In the genomic region with DNA sequence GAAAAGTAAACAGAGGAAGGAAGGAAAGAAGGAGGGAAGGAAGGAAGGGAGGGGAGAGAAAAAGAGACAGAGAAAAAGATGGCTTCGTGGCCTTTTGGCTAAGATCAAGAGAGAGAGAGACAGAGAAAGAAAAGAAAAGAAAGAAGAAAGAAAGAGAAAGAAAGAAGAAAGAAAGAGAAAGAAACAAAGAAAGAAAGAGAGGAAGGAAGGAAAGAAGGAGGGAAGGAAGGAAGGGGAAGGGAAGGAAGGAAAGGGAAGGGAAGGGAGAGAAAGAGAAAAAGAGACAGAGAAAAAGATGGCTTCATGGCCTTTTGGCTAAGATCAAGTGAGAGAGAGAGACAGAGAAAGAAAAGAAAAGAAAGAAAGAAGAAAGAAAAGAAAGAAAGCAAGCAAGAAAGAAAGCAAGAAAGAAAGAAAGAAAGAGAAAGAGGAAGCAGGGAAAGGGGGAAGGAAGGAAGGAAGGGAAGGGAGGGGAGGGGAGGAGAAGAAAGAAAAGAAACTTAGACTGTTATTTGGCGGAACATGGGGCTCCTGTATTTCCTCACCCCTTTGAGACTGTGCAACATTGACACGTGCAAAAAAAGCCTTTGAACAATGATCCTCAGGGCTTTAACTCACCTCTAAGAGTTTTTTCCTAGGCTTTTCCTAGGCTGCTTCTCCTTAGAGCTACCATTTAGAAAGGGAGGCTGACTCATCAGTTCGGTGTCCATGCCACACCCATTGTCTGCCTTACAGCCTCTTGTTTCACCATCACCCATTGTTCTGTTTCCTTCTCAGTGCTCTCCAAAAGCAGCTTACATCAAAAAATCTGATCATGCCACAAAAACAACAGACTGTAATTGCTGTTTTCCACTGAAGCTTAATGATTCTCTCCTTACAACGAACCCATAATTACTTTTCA, we compare ENCODE assay signal across 13 cellular contexts.
A peak's percentile ranks its signal among the peaks of the same experiment; 100 is the strongest.
DNase-seq lines count a peak whose midpoint lies in the region; ATAC-seq and TF ChIP-seq lines count a peak whose summit lies in the region.
"Had no signal": no experiment of that assay in that cellular context is flagged by ENCODE, and none has a peak within 500 bp of the region (broad histone marks: within the 10 kb centered on the region; RNA-seq: fewer than 3 reads in every experiment).

No MANE protein-coding gene starts in this region.

- RAD21 ChIA-PET in HCT116 (lab: Charles Lee; ENCODE audit: low non-redundant PET in 1 of 2, low total read pairs in 2 of 2, uncharacterized antibody in 2 of 2, unreplicated experiment in 2 of 2), result no interaction called here

- peak overlapping the region; percentile 98 for H2AFZ ChIP-seq in HCT116 (ENCODE audit: low read depth, low read length, poor library complexity, severe bottlenecking)

- H3K9me3 ChIP-seq in HCT116 (ENCODE audit: control insufficient read depth in 1 of 2, insufficient read depth in 1 of 2, low read depth in 1 of 2, low read length in 2 of 2) (no peaks in the 10 kb centered on the region), Panc1 (ENCODE audit: control insufficient read depth, insufficient read depth, low read depth, low read length) (no peaks in the 10 kb centered on the region)
- H3K9me3 ChIP-seq: BE2C, body of pancreas had no signal

- no TSS peak for BruUV-seq in HCT116 (replicated peaks; lab: Mats Ljungman, UMichigan)
- no TSS peak for BruUV-seq in Panc1 (replicated peaks; lab: Mats Ljungman, UMichigan)

- intact Hi-C loops in HCT116 (cut with micrococcal nuclease), result no loop called here
- intact Hi-C loops in Panc1 (cut with micrococcal nuclease; ENCODE audit: unreplicated experiment), result no loop called here

- H3K79me2 ChIP-seq in HCT116 (ENCODE audit: insufficient read depth, low read length), result no peaks in the 10 kb centered on the region

- H4K20me1 ChIP-seq in HCT116 (ENCODE audit: insufficient read depth), result no peaks in the 10 kb centered on the region

- TF ChIP-seq POLR2A in HCT116 (IDR thresholded peaks at IDR 0.05; ENCODE audit: borderline replicate concordance, extremely low read depth, insufficient read depth, insufficient read length), result no peak

- DNase-seq in A172 (ENCODE audit: low spot score) (peak; percentile 90), HCT116 (ENCODE audit: low read depth, low spot score) (peak; percentile 78), Panc1 (ENCODE audit: low read depth, low spot score) (peak; percentile 18), fibroblast of the conjunctiva (ENCODE audit: low read depth) (peak; percentile 70), NCI-H187 (lab: John Stamatoyannopoulos, UW) (no peak), NCI-H1092 treated with DMSO at 0.1 percent for 48 hours (lab: John Stamatoyannopoulos, UW) (no peak)
- DNase-seq in central memory CD4-positive, alpha-beta T cell, result no peak
- DNase-seq: activated CD4-positive, alpha-beta T cell treated with anti-CD3 and anti-CD28 coated beads, Interleukin-2, amount 10 ng/mL, durations not matched to agents 7 days and 5 days; BE2C; body of pancreas; NCI-H446 treated with DMSO at 0.1 percent for 48 hours; stimulated activated naive B cell treated with anti-CD40 and anti-IgM and Interleukin-4, amounts not matched to agents 10 μg/mL and 1 μg/mL and 100 μg/mL, for 72 hours had no signal

- H3K4me2 ChIP-seq in HCT116 (ENCODE audit: low read length), result peak overlapping the region; percentile 71

- peaks cover 7 to 26% of the 10 kb centered on the region in 2 experiments; a peak in 3 of 4 replicates for H3K4me1 ChIP-seq in HCT116 (ENCODE audit: control insufficient read depth in 1 of 2, insufficient read depth in 2 of 2, low read length in 2 of 2)
- H3K4me1 ChIP-seq in Panc1 (ENCODE audit: control insufficient read depth, insufficient read depth, low read length), result no peaks in the 10 kb centered on the region
- H3K4me1 ChIP-seq: BE2C, body of pancreas had no signal

- H3K36me3 ChIP-seq in HCT116 (ENCODE audit: control insufficient read depth in 1 of 2, insufficient read depth in 2 of 2, low read length in 2 of 2) (no peaks in the 10 kb centered on the region), Panc1 (ENCODE audit: control insufficient read depth, insufficient read depth, low read length) (no peaks in the 10 kb centered on the region; the same call in 1 of the 2 replicates)
- H3K36me3 ChIP-seq: BE2C had no signal

- H3K27ac ChIP-seq in HCT116 (ENCODE audit: low read depth, low read length) (no peak overlapping the region), Panc1 (ENCODE audit: low read length) (no peak overlapping the region)
- H3K27ac ChIP-seq: body of pancreas had no signal

- CTCF ChIA-PET in HCT116 (lab: Charles Lee) (interaction anchor here (1.1 kb wide), 2 partner anchors 40 to 45 kb away, joined by 4 read pairs; no protein-coding TSS in a partner anchor), Panc1 (lab: Charles Lee) (no interaction called here)

- H3K9me2 ChIP-seq in HCT116 (ENCODE audit: insufficient read depth), result no peaks in the 10 kb centered on the region

- in situ Hi-C loops in Panc1 (cut with HindIII; ENCODE audit: low pct_unique_long_range_greater_than_20kb, low sequenced_read_pairs), result no loop called here

- H3K4me3 ChIP-seq in HCT116 (replicated peaks in 1 of 2; ENCODE audit: low read depth in 1 of 2, low read length in 2 of 2) (peak overlapping the region in 1 of 2 experiments; percentile 39; a peak in 2 of 4 replicates), Panc1 (ENCODE audit: low read depth in 2 of 2, low read length in 2 of 2) (no peak overlapping the region)
- H3K4me3 ChIP-seq: body of pancreas had no signal

- peak; percentile 92 for ATAC-seq in HCT116
- ATAC-seq in Panc1, result peak; percentile 78
- no peak for ATAC-seq in GM19351 (IDR thresholded peaks at IDR 0.05; ENCODE audit: unreplicated experiment)
- ATAC-seq: body of pancreas; stimulated activated naive B cell treated with anti-CD40 and anti-IgM and Interleukin-4, amounts not matched to agents 10 μg/mL and 1 μg/mL and 100 μg/mL, for 72 hours had no signal

- POLR2A ChIA-PET in HCT116 (lab: Charles Lee), result interaction anchor here (0.7 kb wide), 1 partner anchor 36 kb away, joined by 4 read pairs; no protein-coding TSS in a partner anchor
- POLR2A ChIA-PET in Panc1 (lab: Charles Lee), result no interaction called here

- no peak for TF ChIP-seq RAD21 in HCT116 (IDR thresholded peaks at IDR 0.05; ENCODE audit: low read depth)

- no peaks in the 10 kb centered on the region for H3K27me3 ChIP-seq in HCT116 (ENCODE audit: insufficient read depth, low read length)
- no peaks in the 10 kb centered on the region for H3K27me3 ChIP-seq in Panc1 (ENCODE audit: control insufficient read depth, insufficient read depth, low read length)
- H3K27me3 ChIP-seq: BE2C, body of pancreas had no signal

- H3K9ac ChIP-seq in HCT116 (ENCODE audit: low read length), result no peak overlapping the region

- TF ChIP-seq CTCF in HCT116 (IDR thresholded peaks at IDR 0.05 in 2 of 3, conservative IDR thresholded peaks at IDR 0.05 in 1 of 3; ENCODE audit: borderline replicate concordance in 1 of 3, insufficient read depth in 1 of 3, low read depth in 2 of 3, low read length in 2 of 3) (no peak), Panc1 (IDR thresholded peaks at IDR 0.05) (no peak)

TF ChIP-seq in HCT116, 20 proteins besides CTCF, POLR2A, EP300 and RAD21 (continues in another document):
- TF ChIP-seq ZNF274 (IDR thresholded peaks at IDR 0.05; ENCODE audit: low read depth, low read length), result no peak
- TF ChIP-seq EZH2 (IDR thresholded peaks at IDR 0.05), result no peak
- TF ChIP-seq EGR1 (IDR thresholded peaks at IDR 0.05; ENCODE audit: low read depth), result no peak
- TF ChIP-seq, protein P1, sequence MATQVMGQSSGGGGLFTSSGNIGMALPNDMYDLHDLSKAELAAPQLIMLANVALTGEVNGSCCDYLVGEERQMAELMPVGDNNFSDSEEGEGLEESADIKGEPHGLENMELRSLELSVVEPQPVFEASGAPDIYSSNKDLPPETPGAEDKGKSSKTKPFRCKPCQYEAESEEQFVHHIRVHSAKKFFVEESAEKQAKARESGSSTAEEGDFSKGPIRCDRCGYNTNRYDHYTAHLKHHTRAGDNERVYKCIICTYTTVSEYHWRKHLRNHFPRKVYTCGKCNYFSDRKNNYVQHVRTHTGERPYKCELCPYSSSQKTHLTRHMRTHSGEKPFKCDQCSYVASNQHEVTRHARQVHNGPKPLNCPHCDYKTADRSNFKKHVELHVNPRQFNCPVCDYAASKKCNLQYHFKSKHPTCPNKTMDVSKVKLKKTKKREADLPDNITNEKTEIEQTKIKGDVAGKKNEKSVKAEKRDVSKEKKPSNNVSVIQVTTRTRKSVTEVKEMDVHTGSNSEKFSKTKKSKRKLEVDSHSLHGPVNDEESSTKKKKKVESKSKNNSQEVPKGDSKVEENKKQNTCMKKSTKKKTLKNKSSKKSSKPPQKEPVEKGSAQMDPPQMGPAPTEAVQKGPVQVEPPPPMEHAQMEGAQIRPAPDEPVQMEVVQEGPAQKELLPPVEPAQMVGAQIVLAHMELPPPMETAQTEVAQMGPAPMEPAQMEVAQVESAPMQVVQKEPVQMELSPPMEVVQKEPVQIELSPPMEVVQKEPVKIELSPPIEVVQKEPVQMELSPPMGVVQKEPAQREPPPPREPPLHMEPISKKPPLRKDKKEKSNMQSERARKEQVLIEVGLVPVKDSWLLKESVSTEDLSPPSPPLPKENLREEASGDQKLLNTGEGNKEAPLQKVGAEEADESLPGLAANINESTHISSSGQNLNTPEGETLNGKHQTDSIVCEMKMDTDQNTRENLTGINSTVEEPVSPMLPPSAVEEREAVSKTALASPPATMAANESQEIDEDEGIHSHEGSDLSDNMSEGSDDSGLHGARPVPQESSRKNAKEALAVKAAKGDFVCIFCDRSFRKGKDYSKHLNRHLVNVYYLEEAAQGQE (IDR thresholded peaks at IDR 0.05; ENCODE audit: low read depth), result no peak
- peak; percentile 41; the same call in 1 of the 2 replicates for TF ChIP-seq CBX3 (IDR thresholded peaks at IDR 0.05; ENCODE audit: low read depth)
- TF ChIP-seq POLR2AphosphoS5 (IDR thresholded peaks at IDR 0.05; ENCODE audit: low read depth, low read length), result no peak
- peak; percentile 71 for TF ChIP-seq YY1 (IDR thresholded peaks at IDR 0.05; ENCODE audit: extremely low read depth, insufficient replicate concordance, low read depth, low read length)
- peak; percentile 40 for TF ChIP-seq TCF7L2 (IDR thresholded peaks at IDR 0.05; ENCODE audit: borderline replicate concordance, extremely low read depth, insufficient read depth, insufficient read length)
- TF ChIP-seq, protein P2, sequence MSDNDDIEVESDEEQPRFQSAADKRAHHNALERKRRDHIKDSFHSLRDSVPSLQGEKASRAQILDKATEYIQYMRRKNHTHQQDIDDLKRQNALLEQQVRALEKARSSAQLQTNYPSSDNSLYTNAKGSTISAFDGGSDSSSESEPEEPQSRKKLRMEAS (IDR thresholded peaks at IDR 0.05), result peak; percentile 20
- TF ChIP-seq, protein P3, sequence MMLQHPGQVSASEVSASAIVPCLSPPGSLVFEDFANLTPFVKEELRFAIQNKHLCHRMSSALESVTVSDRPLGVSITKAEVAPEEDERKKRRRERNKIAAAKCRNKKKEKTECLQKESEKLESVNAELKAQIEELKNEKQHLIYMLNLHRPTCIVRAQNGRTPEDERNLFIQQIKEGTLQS (IDR thresholded peaks at IDR 0.05), result no peak
- peak; percentile 74 for TF ChIP-seq JUND (IDR thresholded peaks at IDR 0.05)

Comparison
In these comparisons a context has a peak if more than half of its experiments do, and no peak if none do; other contexts are left out.
1. DNase-seq: peak in A172 (single experiment), HCT116 (single experiment), Panc1 (single experiment) and fibroblast of the conjunctiva (single experiment); none in central memory CD4-positive, alpha-beta T cell (single experiment), NCI-H187 (0 of 2) and NCI-H1092 treated with DMSO at 0.1 percent for 48 hours (single experiment).